In genomic region chr6:11343963-11344714, GRCh38 we compare ENCODE assay signal across 14 cellular contexts.
A peak's percentile ranks its signal among the peaks of the same experiment; 100 is the strongest.
DNase-seq lines count a peak whose midpoint lies in the region; FAIRE-seq and TF ChIP-seq lines count a peak whose summit lies in the region.
"Had no signal": no experiment of that assay in that cellular context is flagged by ENCODE, and none has a peak within 500 bp of the region (broad histone marks: within the 10 kb centered on the region; RNA-seq: fewer than 3 reads in every experiment).

No MANE protein-coding gene starts in this region.

- peak overlapping the region; percentile 2 for H3K4me3 Mint-ChIP-seq in activated CD4-positive, alpha-beta T cell treated with anti-CD3 and anti-CD28 coated beads, Interleukin-2, amount 10 ng/mL, durations not matched to agents 24 days and 14 days

- H3K4me3 ChIP-seq in smooth muscle cell: no peak overlapping the region
- H3K4me3 ChIP-seq: ovary had no signal

- H3F3A ChIP-seq in smooth muscle cell (ENCODE audit: low read depth): no peaks in the 10 kb centered on the region

- H3K27me3 ChIP-seq in smooth muscle cell (ENCODE audit: low read depth): no peaks in the 10 kb centered on the region
- H3K27me3 ChIP-seq: ovary had no signal

- H2AFZ ChIP-seq in smooth muscle cell (ENCODE audit: low read depth): no peak overlapping the region

- no peak for TF ChIP-seq CTCF in smooth muscle cell (IDR thresholded peaks at IDR 0.05; ENCODE audit: borderline replicate concordance, insufficient read depth, poor library complexity, severe bottlenecking)

- H3K27me3 Mint-ChIP-seq in activated CD4-positive, alpha-beta T cell treated with anti-CD3 and anti-CD28 coated beads, Interleukin-2, amount 10 ng/mL, durations not matched to agents 24 days and 14 days: no peaks in the 10 kb centered on the region

- H4K20me1 ChIP-seq in smooth muscle cell (ENCODE audit: low read depth): no peaks in the 10 kb centered on the region

- H3K9me3 Mint-ChIP-seq in activated CD4-positive, alpha-beta T cell treated with anti-CD3 and anti-CD28 coated beads, Interleukin-2, amount 10 ng/mL, durations not matched to agents 24 days and 14 days: peaks cover 32% of the 10 kb centered on the region

- H3K4me1 ChIP-seq in smooth muscle cell (ENCODE audit: low read depth): no peaks in the 10 kb centered on the region

- peaks cover 81% of the 10 kb centered on the region for H3K4me1 Mint-ChIP-seq in activated CD4-positive, alpha-beta T cell treated with anti-CD3 and anti-CD28 coated beads, Interleukin-2, amount 10 ng/mL, durations not matched to agents 24 days and 14 days

- H3K27ac ChIP-seq in smooth muscle cell (ENCODE audit: low read depth): peak overlapping the region; percentile 72
- H3K27ac ChIP-seq: ovary had no signal

- WGBS in smooth muscle cell (ENCODE audit: low lambda C conversion rate): 84% methylated on average over 6 of the region's 6 CpGs

- H3K79me2 ChIP-seq in smooth muscle cell (ENCODE audit: low read depth): no peaks in the 10 kb centered on the region

- H3K36me3 ChIP-seq in smooth muscle cell (ENCODE audit: low read depth): no peaks in the 10 kb centered on the region
- H3K36me3 ChIP-seq: ovary had no signal

- no peak for DNase-seq in activated CD4-positive, alpha-beta T cell treated with anti-CD3 and anti-CD28 coated beads, Interleukin-2, amount 10 ng/mL, durations not matched to agents 24 days and 14 days
- DNase-seq in activated CD4-positive, alpha-beta T cell treated with anti-CD3 and anti-CD28 coated beads for 1 hour: no peak
- peak; percentile 74 for DNase-seq in RCC 7860 (ENCODE audit: low spot score)
- peak; percentile 83 for DNase-seq in kidney glomerular epithelial cell (lab: John Stamatoyannopoulos, UW)
- DNase-seq in smooth muscle cell (lab: John Stamatoyannopoulos, UW; ENCODE audit: unreplicated experiment): no peak
- no peak for DNase-seq in NCI-H2081 treated with DMSO at 0.1 percent for 48 hours (lab: John Stamatoyannopoulos, UW)
- no peak for DNase-seq in germinal center (ENCODE audit: low spot score)
- DNase-seq in DMS 273 (lab: John Stamatoyannopoulos, UW; ENCODE audit: unreplicated experiment): no peak
- DNase-seq: ACHN; activated effector memory CD4-positive, alpha-beta T cell treated with Interleukin-2 at 50 U/mL for 16 hours; NCI-H526; ovary; SHP77 treated with DMSO at 0.1 percent for 48 hours; stimulated activated CD4-positive, alpha-beta T cell treated with anti-CD3 and anti-CD28 coated beads, Interleukin-1b, Interleukin-23, amount 100 ng/mL, for 48 hours had no signal

- no peaks in the 10 kb centered on the region for H3K9me3 ChIP-seq in smooth muscle cell (replicated peaks; ENCODE audit: low read depth)
- H3K9me3 ChIP-seq: ovary had no signal

- no peak overlapping the region for H3K4me2 ChIP-seq in smooth muscle cell

- peak overlapping the region; percentile 57 for H3K9ac ChIP-seq in smooth muscle cell (ENCODE audit: low read depth)

- no peak for FAIRE-seq in RCC 7860 (lab: Jason Lieb, UNC)

- H3K36me3 Mint-ChIP-seq in activated CD4-positive, alpha-beta T cell treated with anti-CD3 and anti-CD28 coated beads, Interleukin-2, amount 10 ng/mL, durations not matched to agents 24 days and 14 days (ENCODE audit: low read depth): peaks cover 68% of the 10 kb centered on the region

- intact Hi-C loops in activated CD4-positive, alpha-beta T cell treated with anti-CD3 and anti-CD28 coated beads, Interleukin-2, amount 10 ng/mL, durations not matched to agents 24 days and 14 days (cut with micrococcal nuclease): loop anchor here (1.0 to 2.0 kb wide), 6 partner anchors 10 to 152 kb away; no protein-coding TSS in a partner anchor

- H3K27ac Mint-ChIP-seq in activated CD4-positive, alpha-beta T cell treated with anti-CD3 and anti-CD28 coated beads, Interleukin-2, amount 10 ng/mL, durations not matched to agents 24 days and 14 days: peak overlapping the region; percentile 70

Comparison
In these comparisons a context has a peak if more than half of its experiments do, and no peak if none do; other contexts are left out.
1. DNase-seq: peak in RCC 7860 (single experiment) and kidney glomerular epithelial cell (single experiment); none in activated CD4-positive, alpha-beta T cell treated with anti-CD3 and anti-CD28 coated beads, Interleukin-2, amount 10 ng/mL, durations not matched to agents 24 days and 14 days (single experiment), activated CD4-positive, alpha-beta T cell treated with anti-CD3 and anti-CD28 coated beads for 1 hour (single experiment), smooth muscle cell (single experiment), NCI-H2081 treated with DMSO at 0.1 percent for 48 hours (single experiment), germinal center (single experiment) and DMS 273 (single experiment).